Comparison of ENCODE assay signal across 1 cellular context in genomic region chr10:113820507-113820906, GRCh38.
TF ChIP-seq lines count a peak whose summit lies in the region.

No MANE protein-coding gene starts in this region.

TF ChIP-seq in HepG2, 621 proteins besides CTCF, POLR2A, EP300 and RAD21:
- no peak for TF ChIP-seq ZNF121 (CRISPR knock-in tag; IDR thresholded peaks at IDR 0.05)
- no peak for TF ChIP-seq THAP9 (CRISPR knock-in tag; IDR thresholded peaks at IDR 0.05; ENCODE audit: borderline replicate concordance)
- no peak for TF ChIP-seq ZFP36L1 (CRISPR knock-in tag; IDR thresholded peaks at IDR 0.05)
- no peak for TF ChIP-seq ZNF570 (CRISPR knock-in tag; IDR thresholded peaks at IDR 0.05; ENCODE audit: borderline replicate concordance)
- no peak for TF ChIP-seq NR2C2 (CRISPR knock-in tag; IDR thresholded peaks at IDR 0.05; ENCODE audit: borderline replicate concordance)
- TF ChIP-seq XBP1 (CRISPR knock-in tag; IDR thresholded peaks at IDR 0.05) = no peak
- no peak for TF ChIP-seq MLLT10 (CRISPR knock-in tag; IDR thresholded peaks at IDR 0.05)
- TF ChIP-seq RFXAP (CRISPR knock-in tag; IDR thresholded peaks at IDR 0.05; ENCODE audit: borderline replicate concordance) = no peak
- no peak for TF ChIP-seq ZNF205 (CRISPR knock-in tag; IDR thresholded peaks at IDR 0.05)
- TF ChIP-seq NR1H2 (CRISPR knock-in tag; IDR thresholded peaks at IDR 0.05; ENCODE audit: borderline replicate concordance, low read depth) = no peak
- TF ChIP-seq PHF21A (CRISPR knock-in tag; IDR thresholded peaks at IDR 0.05) = no peak
- no peak for TF ChIP-seq BATF2 (CRISPR knock-in tag; IDR thresholded peaks at IDR 0.05)
- TF ChIP-seq JUNB (CRISPR knock-in tag; IDR thresholded peaks at IDR 0.05; ENCODE audit: borderline replicate concordance) = no peak
